In genomic region chr2:140308706-140309105, GRCh38 we compare ENCODE assay signal across 21 cellular contexts.
DNase-seq lines count a peak whose midpoint lies in the region; ATAC-seq, FAIRE-seq and TF ChIP-seq lines count a peak whose summit lies in the region.
"Had no signal": no experiment of that assay in that cellular context is flagged by ENCODE, and none has a peak within 500 bp of the region (broad histone marks: within the 10 kb centered on the region; RNA-seq: fewer than 3 reads in every experiment).

No MANE protein-coding gene starts in this region.

- DNase-seq in ELR (ENCODE audit: low read depth) (peak; percentile 32), M059J (ENCODE audit: low read depth) (peak; percentile 0), foreskin keratinocyte (peak in 1 of 2 donors; percentile 29), small intestine (peak; percentile 64), frontal cortex (ENCODE audit: low spot score in 2 of 2) (no peak), erythroblast (lab: John Stamatoyannopoulos, UW) (no peak), right lobe of liver (no peak)
- DNase-seq: 8988T; Calu3; CD8-positive, alpha-beta T cell; DMS53; DND-41; EL; IMR-90 had no signal

- H3K27ac ChIP-seq in foreskin keratinocyte (no peak overlapping the region), small intestine (ENCODE audit: low read depth in 1 of 2, low read length in 1 of 2) (no peak overlapping the region), right lobe of liver (no peak overlapping the region)
- H3K27ac ChIP-seq: BLaER1 treated with 17β-estradiol and CSF1 and Interleukin-3, amounts not matched to agents 10 nM and 100 nM; HL-60 had no signal

- H3K4me1 ChIP-seq in foreskin keratinocyte (no peaks in the 10 kb centered on the region), small intestine (ENCODE audit: control insufficient read depth in 2 of 2, insufficient read depth in 1 of 2, low read depth in 1 of 2, low read length in 1 of 2) (no peaks in the 10 kb centered on the region), right lobe of liver (no peaks in the 10 kb centered on the region)
- H3K4me1 ChIP-seq: BLaER1 treated with 17β-estradiol and CSF1 and Interleukin-3, amounts not matched to agents 10 nM and 100 nM had no signal

- FAIRE-seq in small intestine (lab: Jason Lieb, UNC) (no peak), frontal cortex (lab: Jason Lieb, UNC) (no peak)
- FAIRE-seq: G401.6, GM12891, GM19239, H1 had no signal

- no peak for TF ChIP-seq POLR2A in erythroblast (IDR thresholded peaks at IDR 0.05; ENCODE audit: low read length)
- TF ChIP-seq POLR2A in right lobe of liver (IDR thresholded peaks at IDR 0.05), result no peak

- H3K4me3 ChIP-seq in small intestine (ENCODE audit: low read depth in 1 of 2, low read length in 2 of 2), result no peak overlapping the region
- no peak overlapping the region for H3K4me3 ChIP-seq in right lobe of liver
- H3K4me3 ChIP-seq: BLaER1 treated with 17β-estradiol and CSF1 and Interleukin-3, amounts not matched to agents 10 nM and 100 nM; HAP-1 had no signal

- TF ChIP-seq CTCF in foreskin keratinocyte (conservative IDR thresholded peaks at IDR 0.05) (no peak), right lobe of liver (IDR thresholded peaks at IDR 0.05) (no peak)

- H3K9me3 ChIP-seq in small intestine (ENCODE audit: control insufficient read depth, low read depth), result no peaks in the 10 kb centered on the region
- no peaks in the 10 kb centered on the region for H3K9me3 ChIP-seq in right lobe of liver
- H3K9me3 ChIP-seq: BLaER1 treated with 17β-estradiol and CSF1 and Interleukin-3, amounts not matched to agents 10 nM and 100 nM; HAP-1 had no signal

- H3K36me3 ChIP-seq in small intestine (ENCODE audit: control insufficient read depth in 2 of 2, insufficient read depth in 2 of 2, low read length in 2 of 2) (no peaks in the 10 kb centered on the region), right lobe of liver (no peaks in the 10 kb centered on the region)
- H3K36me3 ChIP-seq: BLaER1 treated with 17β-estradiol and CSF1 and Interleukin-3, amounts not matched to agents 10 nM and 100 nM; HAP-1 had no signal

- ATAC-seq in foreskin keratinocyte (peak; percentile 16), right lobe of liver (no peak)
- ATAC-seq: CD8-positive, alpha-beta T cell had no signal

- intact Hi-C loops in right lobe of liver (cut with DNase I), result no loop called here

- H3K27me3 ChIP-seq in foreskin keratinocyte (no peaks in the 10 kb centered on the region), small intestine (ENCODE audit: control insufficient read depth in 2 of 2, insufficient read depth in 2 of 2, low read length in 2 of 2) (no peaks in the 10 kb centered on the region), right lobe of liver (no peaks in the 10 kb centered on the region)
- H3K27me3 ChIP-seq: BLaER1 treated with 17β-estradiol and CSF1 and Interleukin-3, amounts not matched to agents 10 nM and 100 nM had no signal

Comparison
In these comparisons a context has a peak if more than half of its experiments do, and no peak if none do; other contexts are left out.
1. DNase-seq: peak in ELR (single experiment), M059J (single experiment) and small intestine (single experiment); none in frontal cortex (0 of 2), erythroblast (0 of 2) and right lobe of liver (0 of 3).